In the genomic region with DNA sequence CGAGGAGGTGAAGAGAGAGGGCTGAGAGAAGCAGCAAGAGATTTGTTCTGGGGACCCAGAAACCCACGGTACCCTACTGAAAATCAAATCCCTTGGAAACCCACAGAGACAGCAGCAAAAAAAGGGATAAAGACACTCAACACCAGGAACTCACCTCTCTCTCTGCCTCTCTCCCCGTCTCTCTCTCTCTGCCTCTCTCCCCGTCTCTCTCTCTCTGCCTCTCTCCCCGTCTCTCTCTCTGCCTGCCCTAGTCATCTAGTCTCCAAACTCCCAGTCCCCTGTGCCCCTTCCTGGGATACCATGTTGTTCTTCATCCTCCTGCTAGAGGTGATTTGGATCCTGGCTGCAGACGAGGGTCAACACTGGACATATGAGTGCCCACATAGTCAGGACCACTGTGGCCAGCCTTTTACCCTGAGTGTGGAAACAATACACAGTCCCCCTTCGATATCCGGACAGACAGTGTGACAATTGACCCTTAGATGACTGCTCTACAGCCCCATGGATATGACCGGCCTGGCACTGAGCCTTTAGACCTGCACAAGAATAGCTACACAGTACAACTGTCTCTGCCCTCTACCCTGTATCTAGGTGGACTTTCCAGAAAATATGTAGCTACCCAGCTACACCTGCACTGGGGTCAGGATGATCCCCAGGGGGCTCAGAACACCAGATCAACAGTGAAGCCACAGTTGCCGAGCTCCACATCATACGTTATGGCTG, we compare ENCODE assay signal across 3 cellular contexts.
TF ChIP-seq lines count a peak whose summit lies in the region.

No MANE protein-coding gene starts in this region.

TF ChIP-seq in A549, 52 proteins besides CTCF, POLR2A, EP300 and RAD21:
- no peak for TF ChIP-seq RCOR1 (IDR thresholded peaks at IDR 0.05; ENCODE audit: low read depth, low read length)
- TF ChIP-seq, protein P1, sequence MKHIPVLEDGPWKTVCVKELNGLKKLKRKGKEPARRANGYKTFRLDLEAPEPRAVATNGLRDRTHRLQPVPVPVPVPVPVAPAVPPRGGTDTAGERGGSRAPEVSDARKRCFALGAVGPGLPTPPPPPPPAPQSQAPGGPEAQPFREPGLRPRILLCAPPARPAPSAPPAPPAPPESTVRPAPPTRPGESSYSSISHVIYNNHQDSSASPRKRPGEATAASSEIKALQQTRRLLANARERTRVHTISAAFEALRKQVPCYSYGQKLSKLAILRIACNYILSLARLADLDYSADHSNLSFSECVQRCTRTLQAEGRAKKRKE (CRISPR knock-in tag; IDR thresholded peaks at IDR 0.05; ENCODE audit: low read depth), result no peak
- TF ChIP-seq KDM1A (IDR thresholded peaks at IDR 0.05; ENCODE audit: low read depth), result no peak
- TF ChIP-seq MAZ (IDR thresholded peaks at IDR 0.05; ENCODE audit: borderline replicate concordance, low read depth, low read length), result no peak
- no peak for TF ChIP-seq JUNB (IDR thresholded peaks at IDR 0.05)
- TF ChIP-seq POLR2AphosphoS2 (conservative IDR thresholded peaks at IDR 0.05; ENCODE audit: low read length), result no peak
- TF ChIP-seq PHF8 (IDR thresholded peaks at IDR 0.05; ENCODE audit: borderline replicate concordance, low read depth), result no peak
- TF ChIP-seq FOSL2 (IDR thresholded peaks at IDR 0.05), result no peak
- no peak for TF ChIP-seq FOSL2 (CRISPR knock-in tag; IDR thresholded peaks at IDR 0.05)

TF ChIP-seq in IMR-90, 13 proteins besides CTCF, POLR2A, EP300 and RAD21:
- TF ChIP-seq, protein P2, sequence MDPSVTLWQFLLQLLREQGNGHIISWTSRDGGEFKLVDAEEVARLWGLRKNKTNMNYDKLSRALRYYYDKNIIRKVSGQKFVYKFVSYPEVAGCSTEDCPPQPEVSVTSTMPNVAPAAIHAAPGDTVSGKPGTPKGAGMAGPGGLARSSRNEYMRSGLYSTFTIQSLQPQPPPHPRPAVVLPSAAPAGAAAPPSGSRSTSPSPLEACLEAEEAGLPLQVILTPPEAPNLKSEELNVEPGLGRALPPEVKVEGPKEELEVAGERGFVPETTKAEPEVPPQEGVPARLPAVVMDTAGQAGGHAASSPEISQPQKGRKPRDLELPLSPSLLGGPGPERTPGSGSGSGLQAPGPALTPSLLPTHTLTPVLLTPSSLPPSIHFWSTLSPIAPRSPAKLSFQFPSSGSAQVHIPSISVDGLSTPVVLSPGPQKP (IDR thresholded peaks at IDR 0.05; ENCODE audit: borderline replicate concordance, low read depth, low read length), result no peak
- no peak for TF ChIP-seq SMC3 (IDR thresholded peaks at IDR 0.05; ENCODE audit: low read depth, low read length)
- TF ChIP-seq MXI1 (IDR thresholded peaks at IDR 0.05; ENCODE audit: borderline replicate concordance, low read depth, low read length), result no peak
- no peak for TF ChIP-seq RCOR1 (IDR thresholded peaks at IDR 0.05; ENCODE audit: insufficient replicate concordance, low read length)
- no peak for TF ChIP-seq RFX5 (IDR thresholded peaks at IDR 0.05; ENCODE audit: low read depth, low read length)
- TF ChIP-seq CHD1 (IDR thresholded peaks at IDR 0.05; ENCODE audit: low read depth, low read length), result no peak
- TF ChIP-seq FOS (IDR thresholded peaks at IDR 0.05; ENCODE audit: low read depth, low read length), result no peak
- no peak for TF ChIP-seq MAFK (IDR thresholded peaks at IDR 0.05; ENCODE audit: low read depth, low read length)
- TF ChIP-seq, protein P3, sequence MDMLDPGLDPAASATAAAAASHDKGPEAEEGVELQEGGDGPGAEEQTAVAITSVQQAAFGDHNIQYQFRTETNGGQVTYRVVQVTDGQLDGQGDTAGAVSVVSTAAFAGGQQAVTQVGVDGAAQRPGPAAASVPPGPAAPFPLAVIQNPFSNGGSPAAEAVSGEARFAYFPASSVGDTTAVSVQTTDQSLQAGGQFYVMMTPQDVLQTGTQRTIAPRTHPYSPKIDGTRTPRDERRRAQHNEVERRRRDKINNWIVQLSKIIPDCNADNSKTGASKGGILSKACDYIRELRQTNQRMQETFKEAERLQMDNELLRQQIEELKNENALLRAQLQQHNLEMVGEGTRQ (IDR thresholded peaks at IDR 0.05; ENCODE audit: low read depth, low read length), result no peak
- no peak for TF ChIP-seq NFE2L2 (IDR thresholded peaks at IDR 0.05; ENCODE audit: low read depth, low read length)
- TF ChIP-seq CEBPB (IDR thresholded peaks at IDR 0.05; ENCODE audit: low read depth, low read length), result no peak
- TF ChIP-seq MAZ (IDR thresholded peaks at IDR 0.05; ENCODE audit: borderline replicate concordance, low read depth, low read length), result no peak
- TF ChIP-seq BHLHE40 (IDR thresholded peaks at IDR 0.05; ENCODE audit: low read depth, low read length), result no peak

TF ChIP-seq in K562, 482 proteins besides CTCF, POLR2A, EP300 and RAD21:
- TF ChIP-seq, protein P4, sequence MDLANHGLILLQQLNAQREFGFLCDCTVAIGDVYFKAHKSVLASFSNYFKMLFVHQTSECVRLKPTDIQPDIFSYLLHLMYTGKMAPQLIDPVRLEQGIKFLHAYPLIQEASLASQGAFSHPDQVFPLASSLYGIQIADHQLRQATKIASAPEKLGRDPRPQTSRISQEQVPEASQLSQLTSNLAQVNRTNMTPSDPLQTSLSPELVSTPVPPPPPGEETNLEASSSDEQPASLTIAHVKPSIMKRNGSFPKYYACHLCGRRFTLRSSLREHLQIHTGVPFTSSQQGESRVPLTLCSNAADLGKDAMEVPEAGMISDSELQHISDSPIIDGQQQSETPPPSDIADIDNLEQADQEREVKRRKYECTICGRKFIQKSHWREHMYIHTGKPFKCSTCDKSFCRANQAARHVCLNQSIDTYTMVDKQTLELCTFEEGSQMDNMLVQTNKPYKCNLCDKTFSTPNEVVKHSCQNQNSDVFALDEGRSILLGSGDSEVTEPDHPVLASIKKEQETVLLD (IDR thresholded peaks at IDR 0.05), result no peak
- TF ChIP-seq EWSR1 (IDR thresholded peaks at IDR 0.05; ENCODE audit: borderline replicate concordance, low read depth, partially characterized antibody), result no peak
- no peak for TF ChIP-seq ZC3H4 (CRISPR knock-in tag; IDR thresholded peaks at IDR 0.05; ENCODE audit: borderline replicate concordance)
- TF ChIP-seq, protein P5, sequence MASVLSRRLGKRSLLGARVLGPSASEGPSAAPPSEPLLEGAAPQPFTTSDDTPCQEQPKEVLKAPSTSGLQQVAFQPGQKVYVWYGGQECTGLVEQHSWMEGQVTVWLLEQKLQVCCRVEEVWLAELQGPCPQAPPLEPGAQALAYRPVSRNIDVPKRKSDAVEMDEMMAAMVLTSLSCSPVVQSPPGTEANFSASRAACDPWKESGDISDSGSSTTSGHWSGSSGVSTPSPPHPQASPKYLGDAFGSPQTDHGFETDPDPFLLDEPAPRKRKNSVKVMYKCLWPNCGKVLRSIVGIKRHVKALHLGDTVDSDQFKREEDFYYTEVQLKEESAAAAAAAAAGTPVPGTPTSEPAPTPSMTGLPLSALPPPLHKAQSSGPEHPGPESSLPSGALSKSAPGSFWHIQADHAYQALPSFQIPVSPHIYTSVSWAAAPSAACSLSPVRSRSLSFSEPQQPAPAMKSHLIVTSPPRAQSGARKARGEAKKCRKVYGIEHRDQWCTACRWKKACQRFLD (CRISPR knock-in tag; IDR thresholded peaks at IDR 0.05), result no peak
- TF ChIP-seq U2AF2 (optimal IDR thresholded peaks at IDR 0.05; ENCODE audit: low read depth, low read length), result no peak
- TF ChIP-seq MYBL2 (IDR thresholded peaks at IDR 0.05; ENCODE audit: low read depth), result no peak
- no peak for TF ChIP-seq MYBL2 (CRISPR knock-in tag; IDR thresholded peaks at IDR 0.05; ENCODE audit: borderline replicate concordance)
- TF ChIP-seq IFI16 (CRISPR knock-in tag; IDR thresholded peaks at IDR 0.05), result no peak
- TF ChIP-seq ELF4 (CRISPR knock-in tag; IDR thresholded peaks at IDR 0.05), result no peak
- TF ChIP-seq NR2C1 (IDR thresholded peaks at IDR 0.05), result no peak
- TF ChIP-seq NR2C1 (tag; IDR thresholded peaks at IDR 0.05), result no peak
- TF ChIP-seq ZNF696 (CRISPR knock-in tag; conservative IDR thresholded peaks at IDR 0.05), result no peak
- TF ChIP-seq ZNF408 (CRISPR knock-in tag; IDR thresholded peaks at IDR 0.05; ENCODE audit: low read depth), result no peak
- TF ChIP-seq TAL1 (IDR thresholded peaks at IDR 0.05), result no peak
- no peak for TF ChIP-seq NCOR1 (IDR thresholded peaks at IDR 0.05)
- no peak for TF ChIP-seq ZNF174 (CRISPR knock-in tag; IDR thresholded peaks at IDR 0.05)
- TF ChIP-seq, protein P6, sequence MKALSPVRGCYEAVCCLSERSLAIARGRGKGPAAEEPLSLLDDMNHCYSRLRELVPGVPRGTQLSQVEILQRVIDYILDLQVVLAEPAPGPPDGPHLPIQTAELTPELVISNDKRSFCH (CRISPR knock-in tag; IDR thresholded peaks at IDR 0.05), result no peak
- TF ChIP-seq, protein P6 (tag; IDR thresholded peaks at IDR 0.05), result no peak
- TF ChIP-seq, protein P7, sequence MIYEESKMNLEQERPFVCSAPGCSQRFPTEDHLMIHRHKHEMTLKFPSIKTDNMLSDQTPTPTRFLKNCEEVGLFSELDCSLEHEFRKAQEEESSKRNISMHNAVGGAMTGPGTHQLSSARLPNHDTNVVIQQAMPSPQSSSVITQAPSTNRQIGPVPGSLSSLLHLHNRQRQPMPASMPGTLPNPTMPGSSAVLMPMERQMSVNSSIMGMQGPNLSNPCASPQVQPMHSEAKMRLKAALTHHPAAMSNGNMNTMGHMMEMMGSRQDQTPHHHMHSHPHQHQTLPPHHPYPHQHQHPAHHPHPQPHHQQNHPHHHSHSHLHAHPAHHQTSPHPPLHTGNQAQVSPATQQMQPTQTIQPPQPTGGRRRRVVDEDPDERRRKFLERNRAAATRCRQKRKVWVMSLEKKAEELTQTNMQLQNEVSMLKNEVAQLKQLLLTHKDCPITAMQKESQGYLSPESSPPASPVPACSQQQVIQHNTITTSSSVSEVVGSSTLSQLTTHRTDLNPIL (CRISPR knock-in tag; IDR thresholded peaks at IDR 0.05), result no peak
- no peak for TF ChIP-seq ETV1 (tag; conservative IDR thresholded peaks at IDR 0.05; ENCODE audit: low read depth)
- TF ChIP-seq ZFP1 (CRISPR knock-in tag; IDR thresholded peaks at IDR 0.05), result no peak
